Comparison of ENCODE assay signal across 6 cellular contexts in the genomic region with DNA sequence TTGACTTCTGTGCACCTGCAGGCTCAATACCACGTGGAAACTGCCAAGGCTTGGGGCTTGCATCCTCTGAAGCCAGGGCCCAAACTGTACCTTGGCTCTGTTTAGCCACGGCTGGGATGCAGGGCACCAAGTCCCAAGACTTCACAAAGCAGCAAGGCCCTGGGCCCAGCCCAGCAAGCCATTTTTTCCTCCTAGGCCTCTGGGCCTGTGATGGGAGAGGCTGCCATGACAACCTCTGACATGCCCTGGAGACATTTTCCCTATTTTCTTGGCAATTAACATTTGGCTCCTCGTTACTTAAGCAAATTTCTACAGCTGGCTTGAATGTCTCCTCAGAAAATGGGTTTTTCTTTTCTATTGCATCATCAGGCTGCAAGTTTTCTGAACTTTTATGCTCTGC. TPM values are rescaled to one million over a fixed set of nuclear protein-coding genes. Genes with fewer than 3 reads are reported as not detected.
"Had no signal": no experiment of that assay in that cellular context is flagged by ENCODE, and none has a peak within 500 bp of the region (broad histone marks: within the 10 kb centered on the region; RNA-seq: fewer than 3 reads in every experiment).

No MANE protein-coding gene starts in this region.

RNA-seq across cellular contexts. Expression of a gene that starts 46.1 kb away (rescaled TPM):
- total RNA-seq: GM23338, H1, H9, HFFc6, HT1080, IMR-90 had no signal
- polyA plus RNA-seq: GM23338, H1, IMR-90 had no signal
